8 cellular contexts compared by ENCODE assay signal in genomic region chr1:39410915-39411436, GRCh38.
DNase-seq lines count a peak whose midpoint lies in the region; ATAC-seq and TF ChIP-seq lines count a peak whose summit lies in the region.

No MANE protein-coding gene starts in this region.

- intact Hi-C loops in left lung (cut with DNase I): no loop called here

- DNase-seq in GM10248 (ENCODE audit: extremely low spot score) (peak; percentile 67), NCI-H1694 treated with DMSO at 0.1 percent for 48 hours (lab: John Stamatoyannopoulos, UW) (peak; percentile 99), left lung (peak; percentile 64 to 82)
- peak; percentile 40 to 41 for DNase-seq in stimulated activated CD4-positive, alpha-beta T cell treated with anti-CD3 and anti-CD28 coated beads, Interleukin-2, amount 100 ng/mL, for 48 hours

- ATAC-seq in activated CD4-positive, CD25-positive, alpha-beta regulatory T cell treated with anti-CD3 and anti-CD28 coated beads, Interleukin-2, amount 50 U/mL, for 24 hours: peak; percentile 18 to 37
- peak; percentile 27 for ATAC-seq in left lung
- no peak for ATAC-seq in HG03432 (IDR thresholded peaks at IDR 0.05; ENCODE audit: unreplicated experiment)
- no peak for ATAC-seq in GM21515 (IDR thresholded peaks at IDR 0.05; ENCODE audit: unreplicated experiment)

- H3K4me1 ChIP-seq in left lung: peaks cover 50 to 81% of the 10 kb centered on the region in 2 donors

- H3K9me3 ChIP-seq in left lung: no peaks in the 10 kb centered on the region

- POLR2A ChIA-PET in GM10248 (lab: Yijun Ruan, JAX): no interaction called here

- TF ChIP-seq CTCF in GM10248 (IDR thresholded peaks at IDR 0.05; ENCODE audit: control extremely low read depth, extremely low read depth, low read depth, missing control alignments): peak; percentile 76
- peak; percentile 39 to 61 for TF ChIP-seq CTCF in left lung (IDR thresholded peaks at IDR 0.05)

- peaks cover 0 to 18% of the 10 kb centered on the region in 2 donors for H3K36me3 ChIP-seq in left lung

- peak overlapping the region in 1 of 2 donors; percentile 8 for H3K4me3 ChIP-seq in left lung

- no peaks in the 10 kb centered on the region for H3K27me3 ChIP-seq in left lung

- CTCF ChIA-PET in GM10248 (lab: Yijun Ruan, JAX): interaction anchor here (0.7 to 5.5 kb wide), 24 partner anchors 8 to 388 kb away, joined by 3 to 33 read pairs (median 7); no protein-coding TSS in a partner anchor

- peak overlapping the region; percentile 35 for H3K27ac ChIP-seq in cingulate gyrus (ENCODE audit: low read depth, low read length)
- H3K27ac ChIP-seq in left lung: peak overlapping the region; percentile 1 to 92

Comparison
In these comparisons a context has a peak if more than half of its experiments do, and no peak if none do; other contexts are left out.
1. DNase-seq: peak in every context shown above with its lines; median percentile 99 in NCI-H1694 treated with DMSO at 0.1 percent for 48 hours; 73 in left lung; 67 in GM10248; 40 in stimulated activated CD4-positive, alpha-beta T cell treated with anti-CD3 and anti-CD28 coated beads, Interleukin-2, amount 100 ng/mL, for 48 hours.
2. ATAC-seq: peak in activated CD4-positive, CD25-positive, alpha-beta regulatory T cell treated with anti-CD3 and anti-CD28 coated beads, Interleukin-2, amount 50 U/mL, for 24 hours (2 of 2) and left lung (single experiment); none in HG03432 (single experiment) and GM21515 (single experiment).